27 cellular contexts compared by ENCODE assay signal in the genomic region with DNA sequence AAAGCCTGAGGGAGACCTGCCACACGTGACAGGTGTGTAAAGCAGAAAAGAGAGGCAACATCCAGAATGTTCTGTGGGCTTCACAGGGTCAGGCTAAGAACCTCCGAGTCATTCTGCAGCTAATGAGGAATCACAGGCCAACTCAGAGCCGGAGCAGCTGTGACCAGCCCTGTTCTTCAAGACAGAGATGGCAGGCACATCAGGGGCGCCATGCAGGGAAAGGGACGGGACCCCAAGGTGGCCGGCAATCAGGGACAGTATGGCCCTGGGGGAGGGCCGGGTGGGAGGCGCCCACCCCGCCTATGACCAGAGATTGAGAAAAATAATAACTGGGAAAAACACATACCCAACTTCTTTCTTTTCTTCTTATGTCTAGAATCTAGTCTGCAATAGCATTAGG.
"Had no signal": no experiment of that assay in that cellular context is flagged by ENCODE, and none has a peak within 500 bp of the region (broad histone marks: within the 10 kb centered on the region; RNA-seq: fewer than 3 reads in every experiment).

No MANE protein-coding gene starts in this region.

- ATAC-seq: effector memory CD8-positive, alpha-beta T cell; esophagus mucosa; gastrocnemius medialis; heart left ventricle; left colon; left lobe of liver; lower lobe of right lung; mucosa of descending colon had no signal

- H3K4me2 ChIP-seq: hepatocyte had no signal

- H3K27me3 ChIP-seq: colonic mucosa, gastrocnemius medialis, hepatocyte had no signal

- H3K4me3 ChIP-seq: colonic mucosa, esophagus squamous epithelium, gastrocnemius medialis, heart left ventricle, hepatocyte, left ventricle myocardium inferior, lower lobe of right lung, mucosa of descending colon had no signal

- H3K9me3 ChIP-seq: colonic mucosa, esophagus squamous epithelium, gastrocnemius medialis, heart left ventricle, left ventricle myocardium inferior, lower lobe of right lung, mucosa of descending colon had no signal

- H3K36me3 ChIP-seq: colonic mucosa, esophagus squamous epithelium, gastrocnemius medialis, heart left ventricle, left ventricle myocardium inferior, lower lobe of right lung had no signal

- H2AFZ ChIP-seq: hepatocyte had no signal

- H3K4me1 ChIP-seq: colonic mucosa, esophagus squamous epithelium, gastrocnemius medialis, heart left ventricle, left ventricle myocardium inferior, lower lobe of right lung had no signal

- FAIRE-seq: endometrium, kidney had no signal

- DNase-seq: cerebellar nuclear complex; colonic mucosa; cortex of kidney; effector CD8-positive, alpha-beta T cell; effector memory CD8-positive, alpha-beta T cell; endodermal cell; erythroblast; esophagus squamous epithelium; foreskin fibroblast; foreskin melanocyte; gastrocnemius medialis; heart left ventricle; hypothalamus; immature natural killer cell; islet precursor cell; kidney; kidney glomerular epithelial cell; left colon; left ventricle myocardium inferior; lower lobe of right lung; mesenchymal stem cell; mucosa of descending colon had no signal

- H3K27ac ChIP-seq: colonic mucosa, epithelial cell of prostate, esophagus squamous epithelium, gastrocnemius medialis, heart left ventricle, hepatocyte, left ventricle myocardium inferior, lower lobe of right lung had no signal

- H3K79me2 ChIP-seq: hepatocyte had no signal
